31 cellular contexts compared by ENCODE assay signal in genomic region chr20:58483470-58483869, GRCh38. TPM values are rescaled to one million over a fixed set of nuclear protein-coding genes. Genes with fewer than 3 reads are reported as not detected.
"Had no signal": no experiment of that assay in that cellular context is flagged by ENCODE, and none has a peak within 500 bp of the region (broad histone marks: within the 10 kb centered on the region; RNA-seq: fewer than 3 reads in every experiment).

No MANE protein-coding gene starts in this region.

- ATAC-seq: Panc1 had no signal

- H3K27ac ChIP-seq: PC-9, RWPE1, SJSA1 had no signal

- H3K4me3 ChIP-seq: MG63, PC-9, SJSA1 had no signal

- H3K36me3 ChIP-seq: MG63, SJSA1 had no signal

- DNase-seq: Kasumi-1, KG1, MG63, NCI-H1048, NCI-H1092 treated with DMSO at 0.1 percent for 48 hours, NCI-H1105 treated with DMSO at 0.1 percent for 48 hours, NCI-H1417, NCI-H1436, NCI-H146, NCI-H1694, NCI-H187, NCI-H1930, NCI-H2029 treated with DMSO at 0.1 percent for 48 hours, NCI-H2171 treated with DMSO at 0.1 percent for 48 hours, NCI-H2227 treated with DMSO at 0.1 percent for 48 hours, NCI-H345, NCI-H446, NCI-H510A treated with DMSO at 0.1 percent for 48 hours, NCI-H524 treated with DMSO at 0.1 percent for 48 hours, NCI-H526 treated with DMSO at 0.1 percent for 48 hours, NCI-H774, PC-9, Right ventricle myocardium superior, SHP77 treated with DMSO at 0.1 percent for 48 hours, SK-N-SH, SW 1271 had no signal

- H3K27me3 ChIP-seq: MG63, SJSA1 had no signal

- H3K9ac ChIP-seq: SK-N-SH had no signal

RNA-seq across cellular contexts. Expression of gene APCDD1L, which starts 31.7 kb away (rescaled TPM):
- total RNA-seq: NCI-H460, OCI-LY7 had no signal
